In genomic region chr19:9309974-9310446, GRCh38 we compare ENCODE assay signal across 8 cellular contexts. TPM values are rescaled to one million over a fixed set of nuclear protein-coding genes. Genes with fewer than 3 reads are reported as not detected.
DNase-seq lines count a peak whose midpoint lies in the region; ATAC-seq, FAIRE-seq and TF ChIP-seq lines count a peak whose summit lies in the region.

No MANE protein-coding gene starts in this region.

- H3K4me2 ChIP-seq in A549 = peak overlapping the region; percentile 77
- H3K4me2 ChIP-seq in H1 (ENCODE audit: insufficient read depth in 1 of 2, low read depth in 2 of 2, low read length in 2 of 2) = peak overlapping the region; percentile 74 to 94
- peak overlapping the region; percentile 70 for H3K4me2 ChIP-seq in mesendoderm (ENCODE audit: low read length)

- no peak overlapping the region for H4K91ac ChIP-seq in H1 (replicated peaks; ENCODE audit: insufficient read length, low read length)

- H3K4me1 ChIP-seq in A549 = no peaks in the 10 kb centered on the region
- peaks cover 0 to 3% (median 0%) of the 10 kb centered on the region in 4 experiments; a peak in 1 of 7 replicates for H3K4me1 ChIP-seq in H1 (replicated peaks in 1 of 4; ENCODE audit: control insufficient read depth in 3 of 4, insufficient read depth in 4 of 4, low read length in 3 of 4)
- H3K4me1 ChIP-seq in mesendoderm (ENCODE audit: control insufficient read depth, low read depth, low read length) = no peaks in the 10 kb centered on the region
- peaks cover 0 to 24% (median 21%) of the 10 kb centered on the region in 4 donors for H3K4me1 ChIP-seq in stomach

- no peak overlapping the region for H2BK20ac ChIP-seq in H1 (ENCODE audit: low read length)

- peaks cover 19% of the 10 kb centered on the region for H3K4me1 Mint-ChIP-seq in T-helper 2 cell treated with Interferon-gamma antibody and Interleukin-4, amounts not matched to agents 5 μg/mL and 100 μg/mL, for 36 hours (ENCODE audit: low read depth)

- no peak overlapping the region for H2BK120ac ChIP-seq in H1 (replicated peaks; ENCODE audit: low read depth, low read length)
- H2BK120ac ChIP-seq in mesendoderm (ENCODE audit: low read depth, low read length) = no peak overlapping the region

- no peak overlapping the region for H3K4ac ChIP-seq in H1 (replicated peaks; ENCODE audit: insufficient read length, low read depth, low read length)
- no peak overlapping the region for H3K4ac ChIP-seq in mesendoderm (ENCODE audit: low read depth, low read length)

- peak overlapping the region; percentile 78 for H3K4me3 ChIP-seq in A549
- peak overlapping the region; percentile 75 to 92 (median 78) for H3K4me3 ChIP-seq in H1 (ENCODE audit: extremely low read depth in 1 of 4, insufficient read depth in 2 of 4, low read depth in 3 of 4, low read length in 4 of 4)
- H3K4me3 ChIP-seq in mesendoderm (ENCODE audit: low read length) = peak overlapping the region; percentile 77
- peak overlapping the region; percentile 64 to 93 (median 80) for H3K4me3 ChIP-seq in stomach

- no peak for TF ChIP-seq EP300 in A549 (IDR thresholded peaks at IDR 0.05)
- TF ChIP-seq EP300 in H1 (IDR thresholded peaks at IDR 0.05; ENCODE audit: borderline replicate concordance in 1 of 2, low read depth in 2 of 2, low read length in 2 of 2) = no peak
- no peak for TF ChIP-seq EP300 in stomach (IDR thresholded peaks at IDR 0.05)

- ATAC-seq in A549 (peak; percentile 90 to 93), GM18499 (IDR thresholded peaks at IDR 0.05; ENCODE audit: insufficient read depth, unreplicated experiment) (peak; percentile 35), HG02885 (IDR thresholded peaks at IDR 0.05; ENCODE audit: poor library complexity, unreplicated experiment) (peak; percentile 64)

- H3K27ac Mint-ChIP-seq in T-helper 2 cell treated with Interferon-gamma antibody and Interleukin-4, amounts not matched to agents 5 μg/mL and 100 μg/mL, for 36 hours = peak overlapping the region; percentile 95

- H4K20me1 ChIP-seq in H1 (replicated peaks in 1 of 2; ENCODE audit: control insufficient read depth in 1 of 2, insufficient read depth in 2 of 2, low read length in 2 of 2) = no peaks in the 10 kb centered on the region

- CTCF ChIA-PET in A549 (lab: Yijun Ruan, JAX) (interaction anchor here (1.1 kb wide), 1 partner anchor 14 kb away, joined by 4 read pairs; the partner anchor contains the start of gene ZNF559), H1 (lab: Charles Lee; ENCODE audit: partially characterized antibody) (interaction anchor here (0.9 to 1.4 kb wide), 3 partner anchors 123 to 489 kb away, joined by 3 read pairs; no protein-coding TSS in a partner anchor)

- TF ChIP-seq CTCF in A549 (IDR thresholded peaks at IDR 0.05) (no peak), H1 (IDR thresholded peaks at IDR 0.05; ENCODE audit: control extremely low read depth in 1 of 3, insufficient read depth in 1 of 3, low read depth in 1 of 3, low read length in 3 of 3) (no peak), stomach (IDR thresholded peaks at IDR 0.05) (no peak)

- H2BK15ac ChIP-seq in H1 (ENCODE audit: low read length) (peak overlapping the region; percentile 92; the same call in 1 of the 2 replicates), mesendoderm (replicated peaks; ENCODE audit: low read depth) (no peak overlapping the region)

- no peak for FAIRE-seq in A549 (lab: Jason Lieb, UNC)
- peak; percentile 60 for FAIRE-seq in H1 (lab: Jason Lieb, UNC)

- H3K79me2 ChIP-seq in H1 (ENCODE audit: control insufficient read depth in 1 of 2, insufficient read depth in 2 of 2, low read length in 2 of 2) (no peaks in the 10 kb centered on the region), mesendoderm (ENCODE audit: control insufficient read depth, insufficient read depth, low read length) (no peaks in the 10 kb centered on the region)

- peak overlapping the region; percentile 99 for H2AFZ ChIP-seq in H1 (ENCODE audit: low read length)

- H3K36me3 Mint-ChIP-seq in T-helper 2 cell treated with Interferon-gamma antibody and Interleukin-4, amounts not matched to agents 5 μg/mL and 100 μg/mL, for 36 hours (ENCODE audit: low read depth) = peaks cover 17% of the 10 kb centered on the region

- peaks cover 5% of the 10 kb centered on the region; the same call in 1 of the 2 replicates for H3K23me2 ChIP-seq in H1 (ENCODE audit: low read depth, low read length)

- H3K27me3 Mint-ChIP-seq in T-helper 2 cell treated with Interferon-gamma antibody and Interleukin-4, amounts not matched to agents 5 μg/mL and 100 μg/mL, for 36 hours (ENCODE audit: low read depth) = peaks cover 2% of the 10 kb centered on the region

- no peaks in the 10 kb centered on the region for H3K27me3 ChIP-seq in H1 (replicated peaks in 1 of 4; ENCODE audit: control insufficient read depth in 3 of 4, extremely low read depth in 1 of 4, insufficient read depth in 3 of 4, low read length in 3 of 4)
- H3K27me3 ChIP-seq in mesendoderm (ENCODE audit: insufficient read depth, low read length, poor library complexity) = no peaks in the 10 kb centered on the region
- no peaks in the 10 kb centered on the region for H3K27me3 ChIP-seq in stomach

- peak overlapping the region; percentile 91 for H3K4me3 Mint-ChIP-seq in T-helper 2 cell treated with Interferon-gamma antibody and Interleukin-4, amounts not matched to agents 5 μg/mL and 100 μg/mL, for 36 hours

- H3K9me3 ChIP-seq in A549 (peaks cover 39% of the 10 kb centered on the region), H1 (ENCODE audit: insufficient read depth in 2 of 2, low read depth in 1 of 2, low read length in 1 of 2) (peaks cover 19 to 31% of the 10 kb centered on the region in 2 experiments), stomach (peaks cover under 1 to 31% (median 16%) of the 10 kb centered on the region in 4 donors)

- H3K36me3 ChIP-seq in H1 (ENCODE audit: control insufficient read depth in 2 of 4, insufficient read depth in 4 of 4, low read length in 3 of 4) = no peaks in the 10 kb centered on the region
- H3K36me3 ChIP-seq in mesendoderm (ENCODE audit: control insufficient read depth, insufficient read depth, low read length) = no peaks in the 10 kb centered on the region
- H3K36me3 ChIP-seq in stomach = peaks cover 0 to 15% (median 3%) of the 10 kb centered on the region in 4 donors

- H2BK12ac ChIP-seq in H1 (ENCODE audit: low read depth, low read length) = no peak overlapping the region

- no peak overlapping the region for H3K14ac ChIP-seq in H1 (ENCODE audit: insufficient read length)

- peak overlapping the region; percentile 91; the same call in 1 of the 2 replicates for H4K8ac ChIP-seq in H1 (ENCODE audit: extremely low read depth, insufficient read depth, low read length)
- H4K8ac ChIP-seq in mesendoderm (ENCODE audit: low read depth, low read length) = no peak overlapping the region

- H3K79me1 ChIP-seq in H1 (ENCODE audit: low read depth, low read length) (no peaks in the 10 kb centered on the region), mesendoderm (ENCODE audit: low read length) (no peaks in the 10 kb centered on the region)

- H2BK5ac ChIP-seq in H1 (ENCODE audit: low read depth, low read length) (peak overlapping the region; percentile 96; the same call in 1 of the 2 replicates), mesendoderm (ENCODE audit: low read length) (peak overlapping the region; percentile 80)

- DNase-seq in A549 (ENCODE audit: low read depth in 1 of 2, low spot score in 1 of 2) (peak; percentile 73 to 94), NCI-H146 treated with DMSO at 0.1 percent for 48 hours (lab: John Stamatoyannopoulos, UW; ENCODE audit: unreplicated experiment) (peak; percentile 93), H1 (ENCODE audit: low read depth in 1 of 2, low spot score in 2 of 2) (peak; percentile 88 to 97), mesendoderm (peak; percentile 97), stomach (peak; percentile 85)
- no peak for DNase-seq in T-helper 2 cell treated with Interferon-gamma antibody and Interleukin-4, amounts not matched to agents 5 μg/mL and 100 μg/mL, for 36 hours (ENCODE audit: low spot score)

- peak overlapping the region; percentile 73 to 88 for H3K27ac ChIP-seq in A549
- peak overlapping the region; percentile 82; the same call in 1 of the 2 replicates for H3K27ac ChIP-seq in H1 (ENCODE audit: low read depth, low read length)
- H3K27ac ChIP-seq in mesendoderm (ENCODE audit: low read depth, low read length) = peak overlapping the region; percentile 86
- peak overlapping the region; percentile 92 to 98 (median 97) for H3K27ac ChIP-seq in stomach

- intact Hi-C loops in stomach (cut with DNase I; ENCODE audit: low total_unique reads) = no loop called here

- H3K9ac ChIP-seq in H1 (replicated peaks in 1 of 4; ENCODE audit: extremely low read depth in 1 of 4, low read depth in 3 of 4, low read length in 3 of 4) = peak overlapping the region in 3 of 4 experiments; percentile 58 to 89 (median 62); a peak in 6 of 7 replicates
- peak overlapping the region; percentile 67 for H3K9ac ChIP-seq in mesendoderm (ENCODE audit: low read length)

- H3K56ac ChIP-seq in H1 (replicated peaks; ENCODE audit: insufficient read length, low read depth, low read length) (no peak overlapping the region), mesendoderm (ENCODE audit: low read length) (peak overlapping the region; percentile 91)

- TF ChIP-seq POLR2A in A549 (IDR thresholded peaks at IDR 0.05; ENCODE audit: low read length) (no peak), H1 (IDR thresholded peaks at IDR 0.05; ENCODE audit: control extremely low read depth in 1 of 2, low read depth in 2 of 2, low read length in 2 of 2) (no peak; a peak in 1 of 3 replicates), stomach (IDR thresholded peaks at IDR 0.05) (no peak)

- POLR2A ChIA-PET in A549 (lab: Yijun Ruan, JAX) = no interaction called here
- POLR2A ChIA-PET in H1 (lab: Charles Lee; ENCODE audit: partially characterized antibody) = interaction anchor here (0.6 to 1.5 kb wide), 3 partner anchors 13 to 273 kb away, joined by 3 to 8 read pairs (median 5); partner anchors contain the start of gene ZNF559

- peaks cover 31% of the 10 kb centered on the region for H3K9me3 Mint-ChIP-seq in T-helper 2 cell treated with Interferon-gamma antibody and Interleukin-4, amounts not matched to agents 5 μg/mL and 100 μg/mL, for 36 hours

- no peak overlapping the region for H2AK5ac ChIP-seq in H1 (ENCODE audit: low read depth, low read length)
- no peak overlapping the region for H2AK5ac ChIP-seq in mesendoderm (ENCODE audit: low read length)

- 1% methylated on average over 11 of the region's 13 CpGs for WGBS in A549 (ENCODE audit: missing lambda C conversion rate)
- WGBS in H1 (ENCODE audit: extremely low coverage in 1 of 2, insufficient coverage in 1 of 2, insufficient read length in 1 of 2, insufficient replicate concordance in 2 of 2, low coverage in 1 of 2, low lambda C conversion rate in 2 of 2, missing lambda C conversion rate in 1 of 2), 2 experiments = 12% methylated on average over 13 of the region's 13 CpGs; no CpG with 5 or more reads in 1 of the 2 experiments
- no CpG with 5 or more reads among the region's 13 CpGs for WGBS in mesendoderm (ENCODE audit: extremely low coverage, insufficient coverage, low lambda C conversion rate)
- WGBS in stomach, 5 donors = 6 to 11% (median 10%) methylated on average over 13 of the region's 13 CpGs

- no peak for TF ChIP-seq RAD21 in A549 (conservative IDR thresholded peaks at IDR 0.05 in 1 of 2, IDR thresholded peaks at IDR 0.05 in 1 of 2)
- no peak for TF ChIP-seq RAD21 in H1 (IDR thresholded peaks at IDR 0.05 in 1 of 2, conservative IDR thresholded peaks at IDR 0.05 in 1 of 2; ENCODE audit: low read depth in 2 of 2, low read length in 2 of 2)

- H3K18ac ChIP-seq in H1 (ENCODE audit: extremely low read depth, low read length) (peak overlapping the region; percentile 93), mesendoderm (ENCODE audit: low read length) (no peak overlapping the region)

- no peak overlapping the region for H3K23ac ChIP-seq in H1 (ENCODE audit: insufficient read length)
- H3K23ac ChIP-seq in mesendoderm (ENCODE audit: low read length) = no peak overlapping the region

- H4K5ac ChIP-seq in H1 (ENCODE audit: insufficient read length, low read depth, low read length) (peak overlapping the region; percentile 58), mesendoderm (ENCODE audit: low read length) (no peak overlapping the region)

RNA-seq across cellular contexts. Expression of gene ZNF699, which starts 0.4 kb away (rescaled TPM):
- 1.6 and 2.5 TPM in 2 replicates for polyA plus RNA-seq in A549 (2011; rRNA removed)
- 0.32 and 0.33 TPM in 2 replicates for polyA plus RNA-seq in A549 (2012; cell fraction: cytosol; rRNA removed)
- polyA plus RNA-seq in A549 (2012; cell fraction: nucleus; rRNA removed) = 0.37 and 0.68 TPM in 2 replicates
- 1.1 to 1.6 TPM (median 1.1 TPM) in 3 replicates for polyA plus RNA-seq in A549 (2017; fragmentation: RNase III; extraction: RNeasy Plus Mini Kit Qiagen cat#74134 plus additional on column Dnase treatment)
- polyA minus RNA-seq in A549 (2011; rRNA and poly(A)+ RNA removed) = 1.9 and 2.5 TPM in 2 replicates
- 3.3 and 3.7 TPM in 2 replicates for total RNA-seq in H1 (2021; fragmentation: NEBNext Ultra II Directional; extraction: Animal tissue kit (Norgen Biotek cat#: 25700))
- polyA plus RNA-seq in H1 (2011; rRNA removed) = 1.00 and 1.0 TPM in 2 replicates
- 1.3 TPM for polyA plus RNA-seq in H1 (2011; cell fraction: cytosol; rRNA removed)
- polyA plus RNA-seq in H1 (2011; cell fraction: nucleus; rRNA removed) = 2.0 TPM
- polyA plus RNA-seq in H1 (2012, experiment 1 of 2) = 0.83 to 2.3 TPM (median 1.3 TPM) in 4 replicates
- polyA plus RNA-seq in H1 (2012, experiment 2 of 2) = 0.38 TPM
- 2.4 TPM for polyA plus RNA-seq in H1 (2013, experiment 1 of 2)
- 2.2 TPM for polyA plus RNA-seq in H1 (2013, experiment 2 of 2)
- polyA minus RNA-seq in H1 (2011; rRNA and poly(A)+ RNA removed) = 2.1 and 6.1 TPM in 2 replicates
- 2.3 TPM for polyA minus RNA-seq in H1 (2011; cell fraction: cytosol; rRNA and poly(A)+ RNA removed)
- 4.8 TPM for polyA minus RNA-seq in H1 (2011; cell fraction: nucleus; rRNA and poly(A)+ RNA removed)
- polyA plus RNA-seq in mesendoderm (2013, experiment 1 of 2) = 1.7 TPM
- 1.4 TPM for polyA plus RNA-seq in mesendoderm (2013, experiment 2 of 2)
- total RNA-seq in stomach = 10 to 100 TPM in 2 of 5 donors, 1 to 10 TPM in 2, not detected in 1; 2.2 to 53.6 (median 10.2) TPM
- polyA plus RNA-seq in stomach = 1 to 10 TPM in 2 of 3 donors, under 1 TPM in 1; 0.63 to 3.1 (median 1.2) TPM

RNA-seq across cellular contexts. Expression of gene ZNF559, which starts 14.0 kb away (rescaled TPM):
- polyA plus RNA-seq in A549 (2011; rRNA removed) (14.6 and 16.2 TPM in 2 replicates), A549 (2017; fragmentation: RNase III; extraction: RNeasy Plus Mini Kit Qiagen cat#74134 plus additional on column Dnase treatment) (4.6 to 5.2 TPM (median 5.0 TPM) in 3 replicates), H1 (2011; rRNA removed) (3.2 and 10.2 TPM in 2 replicates), stomach (10 to 100 TPM in 1 of 3 donors, 1 to 10 TPM in 2; 7.3 to 18.8 (median 9.6) TPM)
- 3.4 and 4.0 TPM in 2 replicates for polyA plus RNA-seq in A549 (2012; cell fraction: cytosol; rRNA removed)
- 2.0 and 3.0 TPM in 2 replicates for polyA plus RNA-seq in A549 (2012; cell fraction: nucleus; rRNA removed)
- 2.0 and 3.6 TPM in 2 replicates for polyA minus RNA-seq in A549 (2011; rRNA and poly(A)+ RNA removed)
- 17.6 and 19.0 TPM in 2 replicates for total RNA-seq in H1 (2021; fragmentation: NEBNext Ultra II Directional; extraction: Animal tissue kit (Norgen Biotek cat#: 25700))
- 12.0 TPM for polyA plus RNA-seq in H1 (2011; cell fraction: cytosol; rRNA removed)
- 11.3 TPM for polyA plus RNA-seq in H1 (2011; cell fraction: nucleus; rRNA removed)
- polyA plus RNA-seq in H1 (2012, experiment 1 of 2) = 14.3 to 33.9 TPM (median 16.8 TPM) in 4 replicates
- 1.8 TPM for polyA plus RNA-seq in H1 (2012, experiment 2 of 2)
- 14.3 TPM for polyA plus RNA-seq in H1 (2013, experiment 1 of 2)
- polyA plus RNA-seq in H1 (2013, experiment 2 of 2) = 13.1 TPM
- polyA minus RNA-seq in H1 (2011; rRNA and poly(A)+ RNA removed) = 21.4 and 22.6 TPM in 2 replicates
- polyA minus RNA-seq in H1 (2011; cell fraction: cytosol; rRNA and poly(A)+ RNA removed) = 14.2 TPM
- 27.4 TPM for polyA minus RNA-seq in H1 (2011; cell fraction: nucleus; rRNA and poly(A)+ RNA removed)
- polyA plus RNA-seq in mesendoderm (2013, experiment 1 of 2) = 17.7 TPM
- polyA plus RNA-seq in mesendoderm (2013, experiment 2 of 2) = 19.0 TPM
- 10 to 100 TPM; 11.6 to 52.2 (median 16.9) TPM for total RNA-seq in stomach

RNA-seq across cellular contexts. Expression of gene ZNF177, which starts 52.8 kb away (rescaled TPM):
- polyA plus RNA-seq in A549 (2011; rRNA removed) = 2.6 and 2.7 TPM in 2 replicates
- polyA plus RNA-seq in A549 (2012; cell fraction: cytosol; rRNA removed) = 0.28 and 0.32 TPM in 2 replicates
- polyA plus RNA-seq in A549 (2012; cell fraction: nucleus; rRNA removed) = 0.31 and 0.42 TPM in 2 replicates
- polyA plus RNA-seq in A549 (2017; fragmentation: RNase III; extraction: RNeasy Plus Mini Kit Qiagen cat#74134 plus additional on column Dnase treatment) = 0.46 to 0.72 TPM (median 0.49 TPM) in 3 replicates
- polyA minus RNA-seq in A549 (2011; rRNA and poly(A)+ RNA removed) = 0.37 and 0.44 TPM in 2 replicates
- 5.9 and 7.7 TPM in 2 replicates for total RNA-seq in H1 (2021; fragmentation: NEBNext Ultra II Directional; extraction: Animal tissue kit (Norgen Biotek cat#: 25700))
- 2.1 and 3.1 TPM in 2 replicates for polyA plus RNA-seq in H1 (2011; rRNA removed)
- polyA plus RNA-seq in H1 (2011; cell fraction: cytosol; rRNA removed) = 4.2 TPM
- 4.1 TPM for polyA plus RNA-seq in H1 (2011; cell fraction: nucleus; rRNA removed)
- polyA plus RNA-seq in H1 (2012, experiment 1 of 2) = 3.3 to 5.1 TPM (median 4.0 TPM) in 4 replicates
- 0.22 TPM for polyA plus RNA-seq in H1 (2012, experiment 2 of 2)
- 3.4 TPM for polyA plus RNA-seq in H1 (2013, experiment 1 of 2)
- 3.7 TPM for polyA plus RNA-seq in H1 (2013, experiment 2 of 2)
- polyA minus RNA-seq in H1 (2011; rRNA and poly(A)+ RNA removed) = 3.2 and 4.6 TPM in 2 replicates
- polyA minus RNA-seq in H1 (2011; cell fraction: cytosol; rRNA and poly(A)+ RNA removed) = 2.9 TPM
- polyA minus RNA-seq in H1 (2011; cell fraction: nucleus; rRNA and poly(A)+ RNA removed) = 7.7 TPM
- 2.9 TPM for polyA plus RNA-seq in mesendoderm (2013, experiment 1 of 2)
- polyA plus RNA-seq in mesendoderm (2013, experiment 2 of 2) = 3.2 TPM
- total RNA-seq in stomach = 1 to 10 TPM in 4 of 5 donors, not detected in 1; 1.6 to 4.6 (median 3.2) TPM
- 1 to 10 TPM in 1 of 3 donors, under 1 TPM in 2; 0.50 to 2.4 (median 0.92) TPM for polyA plus RNA-seq in stomach

RNA-seq across cellular contexts. Expression of gene OR7E24, which starts 59.3 kb away (rescaled TPM):
- polyA plus RNA-seq in A549 (2011; rRNA removed) (not detected in 2 replicates), A549 (2017; fragmentation: RNase III; extraction: RNeasy Plus Mini Kit Qiagen cat#74134 plus additional on column Dnase treatment) (not detected in 3 replicates), H1 (2011; rRNA removed) (not detected in 2 replicates), stomach (not detected)
- not detected in 2 replicates for polyA plus RNA-seq in A549 (2012; cell fraction: cytosol; rRNA removed)
- not detected in 2 replicates for polyA plus RNA-seq in A549 (2012; cell fraction: nucleus; rRNA removed)
- not detected in 2 replicates for polyA minus RNA-seq in A549 (2011; rRNA and poly(A)+ RNA removed)
- not detected in 2 replicates for total RNA-seq in H1 (2021; fragmentation: NEBNext Ultra II Directional; extraction: Animal tissue kit (Norgen Biotek cat#: 25700))
- polyA plus RNA-seq in H1 (2011; cell fraction: cytosol; rRNA removed) = not detected
- polyA plus RNA-seq in H1 (2011; cell fraction: nucleus; rRNA removed) = not detected
- not detected in 4 replicates for polyA plus RNA-seq in H1 (2012, experiment 1 of 2)
- polyA plus RNA-seq in H1 (2012, experiment 2 of 2) = not detected
- polyA plus RNA-seq in H1 (2013, experiment 1 of 2) = not detected
- polyA plus RNA-seq in H1 (2013, experiment 2 of 2) = not detected
- not detected in 2 replicates for polyA minus RNA-seq in H1 (2011; rRNA and poly(A)+ RNA removed)
- not detected for polyA minus RNA-seq in H1 (2011; cell fraction: cytosol; rRNA and poly(A)+ RNA removed)
- not detected for polyA minus RNA-seq in H1 (2011; cell fraction: nucleus; rRNA and poly(A)+ RNA removed)
- polyA plus RNA-seq in mesendoderm (2013, experiment 1 of 2) = not detected
- not detected for polyA plus RNA-seq in mesendoderm (2013, experiment 2 of 2)
- total RNA-seq in stomach = not detected

Comparison
In these comparisons a context has a peak if more than half of its experiments do, and no peak if none do; other contexts are left out.
1. ATAC-seq: peak in every context shown above with its lines; median percentile 92 in A549; 64 in HG02885; 35 in GM18499.